In the genomic region with DNA sequence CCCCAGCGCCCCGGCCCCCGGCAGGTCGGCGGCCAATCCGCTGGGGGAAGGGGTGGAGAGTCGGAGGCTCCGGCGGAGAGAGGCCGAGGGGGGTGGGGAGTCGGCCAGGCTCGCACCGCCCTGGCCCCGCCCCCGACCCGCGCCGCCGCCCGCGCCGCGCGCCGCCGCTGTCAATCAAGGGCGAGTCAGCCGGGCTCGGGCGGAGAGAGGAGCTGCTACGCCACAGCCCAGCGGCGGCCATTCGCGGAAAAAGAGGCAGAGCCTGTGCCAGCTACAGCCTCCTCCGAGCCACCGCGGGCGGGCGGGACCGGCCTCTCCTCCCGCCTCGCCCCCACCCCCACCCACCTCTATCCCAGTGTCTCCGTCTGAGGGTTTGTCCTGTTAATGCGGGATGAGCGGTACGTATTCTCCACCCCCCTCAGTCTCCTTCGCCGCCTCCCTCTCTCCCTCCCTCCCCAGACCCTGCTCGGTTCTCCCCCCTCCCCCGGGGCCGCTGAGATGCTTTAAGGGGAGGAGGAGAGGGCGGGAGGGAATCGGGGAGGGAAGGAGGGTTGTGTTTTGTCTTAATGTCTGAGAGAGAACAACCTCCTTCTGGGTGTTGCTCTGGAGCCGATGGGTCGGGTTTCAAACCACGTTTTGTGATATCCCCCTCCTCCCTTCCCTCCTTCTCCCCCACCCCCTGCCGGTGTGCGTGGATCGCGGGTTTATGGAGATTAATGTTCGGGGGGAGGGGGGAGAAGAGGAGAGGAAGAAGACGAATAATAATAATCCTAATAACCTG, we compare ENCODE assay signal across 8 cellular contexts. TPM values are rescaled to one million over a fixed set of nuclear protein-coding genes. Genes with fewer than 3 reads are reported as not detected.
A peak's percentile ranks its signal among the peaks of the same experiment; 100 is the strongest.
DNase-seq lines count a peak whose midpoint lies in the region; ATAC-seq, FAIRE-seq and TF ChIP-seq lines count a peak whose summit lies in the region.

TSS of gene SP4 (plus strand) at position 223 of the 781 bp plus-strand sequence. CDS start at position 392, 169 bp downstream.

- no peak within 1 kb of the TSS for H2AFZ ChIP-seq in OCI-LY1 (ENCODE audit: low read length)

- H3K4me1 Mint-ChIP-seq in endothelial cell (ENCODE audit: unreplicated experiment) (peaks cover 35% of the 10 kb centered on the region), mesothelial cell of epicardium (peaks cover 32% of the 10 kb centered on the region)

- H3K9me3 ChIP-seq in OCI-LY1 (ENCODE audit: low read length): no peaks in the 10 kb centered on the region

- peak within 1 kb of the TSS; percentile 81 for H3K27ac ChIP-seq in OCI-LY1 (ENCODE audit: low read depth, low read length, poor library complexity, severe bottlenecking)

- no peak for FAIRE-seq in D721Med (lab: Jason Lieb, UNC)

- H3K27ac Mint-ChIP-seq in endothelial cell (ENCODE audit: unreplicated experiment) (peak within 1 kb of the TSS; percentile 97), mesothelial cell of epicardium (peak within 1 kb of the TSS; percentile 99)

- peak; percentile 74 for ATAC-seq in GM21526 (IDR thresholded peaks at IDR 0.05; ENCODE audit: low FRiP score, unreplicated experiment)

- H3K9ac ChIP-seq in OCI-LY1 (ENCODE audit: low read length): peak within 1 kb of the TSS; percentile 80

- H3K79me2 ChIP-seq in OCI-LY1 (ENCODE audit: insufficient read depth, low read length): peaks cover 18% of the 10 kb centered on the region

- H3K9me2 ChIP-seq in OCI-LY1 (ENCODE audit: low read depth, low read length): no peaks in the 10 kb centered on the region

- peak; percentile 38 for DNase-seq in D721Med (ENCODE audit: insufficient read length, low spot score)
- DNase-seq in HuH-7 (ENCODE audit: low spot score): peak; percentile 88
- DNase-seq in activated CD8-positive, alpha-beta memory T cell treated with anti-CD3 and anti-CD28 coated beads, Interleukin-2, amount 50 U/mL, for 4 hours: peak; percentile 95
- peak; percentile 98 for DNase-seq in endothelial cell (ENCODE audit: low spot score)
- DNase-seq in mesothelial cell of epicardium (ENCODE audit: low spot score in 2 of 2, unreplicated experiment in 2 of 2): peak; percentile 93 to 97
- DNase-seq in stimulated activated CD8-positive, alpha-beta memory T cell treated with anti-CD3 and anti-CD28 coated beads, Interleukin-15, amount 100 ng/mL, for 4 hours (ENCODE audit: low read depth in 2 of 2): peak; percentile 89 to 97

- no peaks in the 10 kb centered on the region for H3K9me3 Mint-ChIP-seq in endothelial cell (ENCODE audit: unreplicated experiment)
- no peaks in the 10 kb centered on the region for H3K9me3 Mint-ChIP-seq in mesothelial cell of epicardium

- H3K4me3 ChIP-seq in OCI-LY1 (ENCODE audit: low read depth, low read length, poor library complexity, severe bottlenecking): peak within 1 kb of the TSS; percentile 72

- no peaks in the 10 kb centered on the region for H4K20me1 ChIP-seq in OCI-LY1 (ENCODE audit: insufficient read depth, low read length)

- H3K36me3 ChIP-seq in OCI-LY1 (ENCODE audit: insufficient read depth, low read length): no peaks in the 10 kb centered on the region; the same call in 1 of the 2 replicates

- H3F3A ChIP-seq in OCI-LY1 (ENCODE audit: insufficient read depth, low read length): no peaks in the 10 kb centered on the region

- H3K4me3 Mint-ChIP-seq in endothelial cell (ENCODE audit: unreplicated experiment): peak within 1 kb of the TSS; percentile 99
- peak within 1 kb of the TSS; percentile 99 for H3K4me3 Mint-ChIP-seq in mesothelial cell of epicardium

- H3K27me3 ChIP-seq in OCI-LY1 (ENCODE audit: insufficient read depth, low read length): no peaks in the 10 kb centered on the region

- peaks cover 7% of the 10 kb centered on the region for H3K27me3 Mint-ChIP-seq in endothelial cell (ENCODE audit: unreplicated experiment)
- no peaks in the 10 kb centered on the region for H3K27me3 Mint-ChIP-seq in mesothelial cell of epicardium (ENCODE audit: low read depth)

- no peak for TF ChIP-seq CTCF in D721Med (IDR thresholded peaks at IDR 0.05; ENCODE audit: insufficient read depth, missing control alignments)
- no peak; the same call in 1 of the 2 replicates for TF ChIP-seq CTCF in OCI-LY1 (IDR thresholded peaks at IDR 0.05; ENCODE audit: low read length)
- TF ChIP-seq CTCF in endothelial cell (IDR thresholded peaks at IDR 0.05; ENCODE audit: unreplicated experiment): no peak
- TF ChIP-seq CTCF in mesothelial cell of epicardium (IDR thresholded peaks at IDR 0.05; ENCODE audit: unreplicated experiment): no peak

- H3K4me1 ChIP-seq in OCI-LY1 (ENCODE audit: insufficient read depth, low read length, severe bottlenecking): peaks cover 52% of the 10 kb centered on the region

- H3K36me3 Mint-ChIP-seq in endothelial cell (ENCODE audit: low read depth, unreplicated experiment) (peaks cover 9% of the 10 kb centered on the region), mesothelial cell of epicardium (no peaks in the 10 kb centered on the region)

- H3K4me2 ChIP-seq in OCI-LY1 (ENCODE audit: low read length): peak within 1 kb of the TSS; percentile 84

RNA-seq across cellular contexts. Expression of gene SP4, which starts in this region (rescaled TPM):
- total RNA-seq in endothelial cell (ENCODE audit: unreplicated experiment) (9.3 TPM), mesothelial cell of epicardium (7.7 to 8.8 TPM (median 8.5 TPM) in 3 replicates)

Comparison
In these comparisons a context has a peak if more than half of its experiments do, and no peak if none do; other contexts are left out.
1. Peak in every context shown above with its lines: DNase-seq, ATAC-seq, H3K4me3 ChIP-seq and H3K27ac ChIP-seq.
2. DNase-seq: peak in every context shown above with its lines; median percentile 98 in endothelial cell; 95 in activated CD8-positive, alpha-beta memory T cell treated with anti-CD3 and anti-CD28 coated beads, Interleukin-2, amount 50 U/mL, for 4 hours; 95 in mesothelial cell of epicardium; 93 in stimulated activated CD8-positive, alpha-beta memory T cell treated with anti-CD3 and anti-CD28 coated beads, Interleukin-15, amount 100 ng/mL, for 4 hours; 88 in HuH-7; 38 in D721Med.